8 cellular contexts compared by ENCODE assay signal in the genomic region with DNA sequence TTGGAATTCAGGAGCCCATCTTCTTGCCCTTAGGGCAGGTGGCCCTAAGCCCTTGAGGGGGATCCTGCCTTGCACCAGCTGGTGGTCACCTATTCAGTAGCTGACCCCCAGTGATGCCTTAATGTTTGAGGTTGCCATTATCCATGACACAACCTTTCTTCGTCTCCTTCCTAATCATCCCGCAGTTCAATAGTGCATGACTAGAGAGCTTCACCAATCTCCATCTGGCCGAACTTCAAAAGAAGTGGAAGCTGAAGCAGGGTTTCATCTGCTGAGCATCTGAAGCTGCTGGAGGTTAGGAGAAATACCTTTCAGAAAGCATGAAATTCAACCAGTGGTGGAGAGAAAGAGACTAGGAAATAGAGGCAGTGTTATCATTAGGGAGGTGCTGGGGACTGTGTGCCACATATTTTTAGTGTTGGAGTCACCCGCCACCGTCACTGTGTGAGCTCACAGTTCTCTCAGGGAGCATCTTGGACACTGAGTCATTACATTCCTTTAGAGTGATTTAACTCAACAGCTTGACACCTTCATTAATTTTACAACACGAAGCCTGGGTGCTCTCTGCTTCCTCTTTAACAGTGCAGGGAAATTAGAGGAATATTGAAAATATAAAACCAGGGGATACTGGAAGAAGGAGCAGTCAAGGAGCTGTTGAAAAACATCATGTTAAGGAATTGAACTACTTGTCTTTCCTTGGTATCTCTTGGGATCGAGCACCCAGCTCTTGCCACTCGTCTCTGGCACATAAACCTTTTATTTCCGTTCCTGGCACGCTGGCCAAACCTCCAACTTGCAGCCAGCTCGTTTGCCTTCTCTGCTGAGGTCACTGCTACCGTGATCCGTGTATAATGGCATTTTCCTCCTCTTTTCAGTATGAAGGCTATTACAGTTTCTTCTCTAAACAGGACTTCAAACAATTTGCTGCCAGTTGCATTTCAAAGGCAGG. TPM values are rescaled to one million over a fixed set of nuclear protein-coding genes. Genes with fewer than 3 reads are reported as not detected.
DNase-seq lines count a peak whose midpoint lies in the region; ATAC-seq, FAIRE-seq and TF ChIP-seq lines count a peak whose summit lies in the region.

No MANE protein-coding gene starts in this region.

- H3K27me3 ChIP-seq in K562 (ENCODE audit: control insufficient read depth in 2 of 2, insufficient read depth in 2 of 2, low read length in 2 of 2): no peaks in the 10 kb centered on the region
- H3K27me3 ChIP-seq in stomach: no peaks in the 10 kb centered on the region

- WGBS in K562 (ENCODE audit: insufficient coverage, low coverage, missing lambda C conversion rate): 70% methylated on average over 13 of the region's 13 CpGs
- 43 to 56% (median 50%) methylated on average over 13 of the region's 13 CpGs for WGBS in stomach, 5 donors

- CTCF ChIA-PET in K562 (lab: Yijun Ruan, JAX; ENCODE audit: low intra/inter-chr PET ratio): no interaction called here

- TF ChIP-seq POLR2A in K562 (conservative IDR thresholded peaks at IDR 0.05): no peak
- no peak for TF ChIP-seq POLR2A in stomach (IDR thresholded peaks at IDR 0.05)

- no peak overlapping the region for H3K9ac ChIP-seq in K562 (ENCODE audit: insufficient read depth in 1 of 2, low read depth in 2 of 2, low read length in 2 of 2)

- H3K4me2 ChIP-seq in K562 (ENCODE audit: insufficient read depth, low read length): no peak overlapping the region

- H3K9me1 ChIP-seq in K562 (ENCODE audit: control insufficient read depth, insufficient read depth, low read length): no peaks in the 10 kb centered on the region

- peaks cover 0 to 4% (median 0%) of the 10 kb centered on the region in 3 donors for H3K36me3 Mint-ChIP-seq in immature natural killer cell

- no peak overlapping the region for H2AFZ ChIP-seq in K562 (ENCODE audit: low read depth, low read length)

- no peak for ATAC-seq in K562
- ATAC-seq in HG02798 (IDR thresholded peaks at IDR 0.05; ENCODE audit: poor library complexity, unreplicated experiment): no peak
- ATAC-seq in HG03565 (IDR thresholded peaks at IDR 0.05; ENCODE audit: unreplicated experiment): no peak

- H3K9me3 Mint-ChIP-seq in immature natural killer cell: no peaks in the 10 kb centered on the region

- H3K4me3 ChIP-seq in K562 (no peak overlapping the region), stomach (no peak overlapping the region)

- TF ChIP-seq RAD21 in K562 (CRISPR knock-in tag; conservative IDR thresholded peaks at IDR 0.05 in 1 of 2, IDR thresholded peaks at IDR 0.05 in 1 of 2): no peak

- POLR2A ChIA-PET in K562 (lab: Yijun Ruan, JAX): interaction anchor here (0.6 to 1.7 kb wide), 4 partner anchors 9 to 49 kb away, joined by 3 to 7 read pairs (median 4); no protein-coding TSS in a partner anchor

- peak overlapping the region in 1 of 5 donors; percentile 25 for H3K4me3 Mint-ChIP-seq in immature natural killer cell

- BruUV-seq in K562 (replicated peaks; lab: Mats Ljungman, UMichigan): no TSS peak

- H3K36me3 ChIP-seq in K562 (ENCODE audit: control insufficient read depth, insufficient read depth, low read length) (peaks cover 17% of the 10 kb centered on the region; the same call in 2 of the 3 replicates), stomach (no peaks in the 10 kb centered on the region)

- H3K9me3 ChIP-seq in K562 (replicated peaks; ENCODE audit: control insufficient read depth, insufficient read depth, low read depth, low read length) (no peaks in the 10 kb centered on the region), stomach (no peaks in the 10 kb centered on the region)

- TF ChIP-seq CTCF in K562 (IDR thresholded peaks at IDR 0.05 in 2 of 3, conservative IDR thresholded peaks at IDR 0.05 in 1 of 3; ENCODE audit: insufficient read depth in 2 of 3, low read depth in 1 of 3, low read length in 3 of 3): no peak
- TF ChIP-seq CTCF in stomach (IDR thresholded peaks at IDR 0.05): no peak

- peaks cover 34 to 63% of the 10 kb centered on the region in 2 donors for H3K4me1 Mint-ChIP-seq in immature natural killer cell

- peaks cover 14% of the 10 kb centered on the region for H4K20me1 ChIP-seq in K562 (replicated peaks; ENCODE audit: control insufficient read depth, insufficient read depth, low read length)

- peaks cover 2 to 12% (median 9%) of the 10 kb centered on the region in 3 donors for H3K27me3 Mint-ChIP-seq in immature natural killer cell (ENCODE audit: low read depth in 3 of 3)

- H3K27ac ChIP-seq in K562 (ENCODE audit: extremely low read depth, low read depth, low read length) (no peak overlapping the region), stomach (peak overlapping the region in 4 of 5 donors; percentile 31 to 73 (median 63))

- intact Hi-C loops in K562 (cut with micrococcal nuclease) (no loop called here), stomach (cut with DNase I; ENCODE audit: low total_unique reads) (no loop called here)

- DNase-seq in HS-27A (ENCODE audit: low read depth) (peak; percentile 93), K562 (ENCODE audit: extremely low read depth in 1 of 4, low spot score in 3 of 4) (peak in 1 of 4 experiments; percentile 28), immature natural killer cell (no peak), stomach (peak; percentile 64), cerebellar cortex (ENCODE audit: low spot score) (no peak)
- DNase-seq in stimulated activated CD4-positive, alpha-beta T cell treated with anti-CD3 and anti-CD28 coated beads, Interleukin-2, amount 100 ng/mL, for 48 hours: no peak

- peak overlapping the region; percentile 60 to 93 (median 78) for H3K27ac Mint-ChIP-seq in immature natural killer cell

- in situ Hi-C loops in K562 (cut with MboI): no loop called here

- peaks cover 0 to 4% of the 10 kb centered on the region in 2 experiments; a peak in 3 of 5 replicates for H3K4me1 ChIP-seq in K562 (replicated peaks in 1 of 2; ENCODE audit: control insufficient read depth in 2 of 2, insufficient read depth in 2 of 2, low read length in 2 of 2)
- peaks cover 30 to 51% (median 44%) of the 10 kb centered on the region in 4 donors for H3K4me1 ChIP-seq in stomach

- TF ChIP-seq EP300 in K562 (IDR thresholded peaks at IDR 0.05; ENCODE audit: low read length) (no peak), stomach (IDR thresholded peaks at IDR 0.05) (no peak)

- peaks cover 48% of the 10 kb centered on the region for H3K79me2 ChIP-seq in K562 (ENCODE audit: control insufficient read depth, insufficient read depth, low read length)

- FAIRE-seq in K562 (lab: Jason Lieb, UNC): no peak

RNA-seq across cellular contexts. Expression of gene PEX14, which starts 53.6 kb away (rescaled TPM):
- total RNA-seq in K562 (2011; cell fraction: chromatin; rRNA removed; ENCODE audit: low replicate concordance): 22.7 and 32.6 TPM in 2 replicates
- 32.9 and 41.0 TPM in 2 replicates for total RNA-seq in K562 (2011; cell fraction: nucleolus; rRNA removed)
- total RNA-seq in K562 (2011; cell fraction: nucleoplasm; rRNA removed): 27.9 and 28.1 TPM in 2 replicates
- total RNA-seq in K562 (2014; rRNA removed) (25.7 and 39.1 TPM in 2 replicates), K562 (2014; rRNA removed; fragmentation: Illumina TruSeq; extraction: Trizol) (11.6 and 12.8 TPM in 2 replicates), K562 (2015; rRNA removed; fragmentation: Illumina TruSeq; extraction: Trizol) (20.2 and 22.7 TPM in 2 replicates), K562 (2021) (45.7 and 47.5 TPM in 2 replicates), stomach (10 to 100 TPM; 12.5 to 26.3 (median 14.7) TPM)
- polyA plus RNA-seq in K562 (2011; rRNA removed) (8.0 and 19.6 TPM in 2 replicates), K562 (2014; fragmentation: Illumina TruSeq; extraction: Trizol) (30.2 and 31.2 TPM in 2 replicates), K562 (2014; fragmentation: Nextera tagmentation; extraction: Ambion mirVana) (1 to 10 TPM; 2.6 to 2.9 TPM), K562 (2014; rRNA removed) (25.5 and 27.2 TPM in 2 replicates), immature natural killer cell (1 to 10 TPM; 2.0 to 7.5 (median 4.1) TPM), stomach (10 to 100 TPM in 1 of 3 donors, 1 to 10 TPM in 2; 8.2 to 11.2 (median 9.3) TPM)
- 11.8 and 15.9 TPM in 2 replicates for polyA plus RNA-seq in K562 (2011; cell fraction: cytosol; rRNA removed)
- 22.9 and 28.2 TPM in 2 replicates for polyA plus RNA-seq in K562 (2011; cell fraction: nucleus; rRNA removed)
- polyA plus RNA-seq in K562 (2012): 37.1 and 37.2 TPM in 2 replicates
- 6.4 and 7.4 TPM in 2 replicates for polyA minus RNA-seq in K562 (2011; rRNA and poly(A)+ RNA removed)
- 11.3 and 18.9 TPM in 2 replicates for polyA minus RNA-seq in K562 (2011; cell fraction: cytosol; rRNA and poly(A)+ RNA removed)
- 12.4 and 16.8 TPM in 2 replicates for polyA minus RNA-seq in K562 (2011; cell fraction: nucleus; rRNA and poly(A)+ RNA removed)

RNA-seq across cellular contexts. Expression of gene DFFA, which starts 56.0 kb away (rescaled TPM):
- 54.1 and 71.5 TPM in 2 replicates for total RNA-seq in K562 (2011; cell fraction: chromatin; rRNA removed; ENCODE audit: low replicate concordance)
- total RNA-seq in K562 (2011; cell fraction: nucleolus; rRNA removed): 37.0 and 45.7 TPM in 2 replicates
- 49.3 and 71.1 TPM in 2 replicates for total RNA-seq in K562 (2011; cell fraction: nucleoplasm; rRNA removed)
- total RNA-seq in K562 (2014; rRNA removed): 47.0 and 62.9 TPM in 2 replicates
- total RNA-seq in K562 (2014; rRNA removed; fragmentation: Illumina TruSeq; extraction: Trizol): 66.5 and 67.3 TPM in 2 replicates
- total RNA-seq in K562 (2015; rRNA removed; fragmentation: Illumina TruSeq; extraction: Trizol): 64.2 and 65.3 TPM in 2 replicates
- 74.8 and 78.9 TPM in 2 replicates for total RNA-seq in K562 (2021)
- 47.1 and 57.7 TPM in 2 replicates for polyA plus RNA-seq in K562 (2011; rRNA removed)
- 36.0 and 40.4 TPM in 2 replicates for polyA plus RNA-seq in K562 (2011; cell fraction: cytosol; rRNA removed)
- polyA plus RNA-seq in K562 (2011; cell fraction: nucleus; rRNA removed): 17.7 and 20.4 TPM in 2 replicates
- polyA plus RNA-seq in K562 (2012): 29.9 and 45.7 TPM in 2 replicates
- polyA plus RNA-seq in K562 (2014; fragmentation: Illumina TruSeq; extraction: Trizol): 53.3 and 54.9 TPM in 2 replicates
- 10 to 100 TPM; 59.2 to 71.7 TPM for polyA plus RNA-seq in K562 (2014; fragmentation: Nextera tagmentation; extraction: Ambion mirVana)
- 39.6 and 44.4 TPM in 2 replicates for polyA plus RNA-seq in K562 (2014; rRNA removed)
- polyA minus RNA-seq in K562 (2011; rRNA and poly(A)+ RNA removed): 78.7 and 100.0 TPM in 2 replicates
- 29.8 and 30.1 TPM in 2 replicates for polyA minus RNA-seq in K562 (2011; cell fraction: cytosol; rRNA and poly(A)+ RNA removed)
- polyA minus RNA-seq in K562 (2011; cell fraction: nucleus; rRNA and poly(A)+ RNA removed): 7.7 and 12.9 TPM in 2 replicates
- 10 to 100 TPM; 24.9 to 37.6 (median 28.6) TPM for polyA plus RNA-seq in immature natural killer cell
- total RNA-seq in stomach: 10 to 100 TPM; 10.7 to 22.2 (median 13.0) TPM
- 10 to 100 TPM; 12.7 to 16.6 (median 13.0) TPM for polyA plus RNA-seq in stomach

Comparison
In these comparisons a context has a peak if more than half of its experiments do, and no peak if none do; other contexts are left out.
1. DNase-seq: peak in HS-27A (single experiment) and stomach (single experiment); none in immature natural killer cell (0 of 3), cerebellar cortex (single experiment) and stimulated activated CD4-positive, alpha-beta T cell treated with anti-CD3 and anti-CD28 coated beads, Interleukin-2, amount 100 ng/mL, for 48 hours (0 of 2).